Comparison of ENCODE assay signal across 1 cellular context in the genomic region with DNA sequence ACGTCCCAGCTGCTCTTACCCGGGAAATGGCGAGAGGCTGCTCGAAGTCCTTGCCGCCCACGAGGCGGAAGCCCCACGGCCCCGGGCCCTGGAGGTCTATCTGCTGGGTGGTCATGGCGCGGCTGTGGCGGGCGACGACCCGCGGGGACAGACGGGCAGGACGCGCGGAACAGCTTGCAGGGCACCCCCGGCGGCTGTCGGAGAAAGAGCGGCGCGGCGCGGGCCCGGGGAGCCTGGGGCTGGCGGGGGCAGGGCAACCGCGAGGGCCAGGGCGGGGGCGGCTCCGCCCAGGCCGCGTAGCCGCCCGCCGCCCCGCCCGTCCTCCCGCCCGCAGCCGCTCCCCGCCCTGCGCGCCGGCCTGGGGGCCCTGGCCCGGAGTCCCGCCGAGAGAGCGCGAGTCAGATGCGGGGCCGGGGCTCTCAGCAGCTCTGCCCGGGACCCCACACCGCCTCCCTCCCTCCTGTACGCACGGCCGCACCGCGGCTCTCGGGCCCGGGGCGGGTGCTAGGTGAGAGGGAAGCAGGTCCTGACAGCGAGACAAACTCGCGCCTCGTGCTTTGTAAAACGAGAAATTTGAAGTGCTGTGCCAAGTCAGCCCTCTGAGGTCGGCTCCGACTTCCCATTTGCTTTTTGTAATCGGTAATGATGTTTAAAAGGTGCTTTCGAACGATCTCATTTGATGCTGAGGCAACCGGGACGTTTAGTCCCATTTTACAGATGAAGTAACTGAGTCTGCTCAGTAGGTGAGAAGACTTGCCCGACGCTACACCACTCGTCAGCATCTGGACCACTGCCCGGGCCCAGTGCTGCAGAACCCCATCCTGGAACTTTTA.
TF ChIP-seq lines count a peak whose summit lies in the region.

Gene PDLIM1, minus strand, starts transcription at position 203 of the 833 bp plus-strand sequence. Its CDS starts 88 bp downstream, at position 115.

TF ChIP-seq in K562, 482 proteins besides CTCF, POLR2A, EP300 and RAD21 (continued from another document and continues in another):
- TF ChIP-seq, protein P1, sequence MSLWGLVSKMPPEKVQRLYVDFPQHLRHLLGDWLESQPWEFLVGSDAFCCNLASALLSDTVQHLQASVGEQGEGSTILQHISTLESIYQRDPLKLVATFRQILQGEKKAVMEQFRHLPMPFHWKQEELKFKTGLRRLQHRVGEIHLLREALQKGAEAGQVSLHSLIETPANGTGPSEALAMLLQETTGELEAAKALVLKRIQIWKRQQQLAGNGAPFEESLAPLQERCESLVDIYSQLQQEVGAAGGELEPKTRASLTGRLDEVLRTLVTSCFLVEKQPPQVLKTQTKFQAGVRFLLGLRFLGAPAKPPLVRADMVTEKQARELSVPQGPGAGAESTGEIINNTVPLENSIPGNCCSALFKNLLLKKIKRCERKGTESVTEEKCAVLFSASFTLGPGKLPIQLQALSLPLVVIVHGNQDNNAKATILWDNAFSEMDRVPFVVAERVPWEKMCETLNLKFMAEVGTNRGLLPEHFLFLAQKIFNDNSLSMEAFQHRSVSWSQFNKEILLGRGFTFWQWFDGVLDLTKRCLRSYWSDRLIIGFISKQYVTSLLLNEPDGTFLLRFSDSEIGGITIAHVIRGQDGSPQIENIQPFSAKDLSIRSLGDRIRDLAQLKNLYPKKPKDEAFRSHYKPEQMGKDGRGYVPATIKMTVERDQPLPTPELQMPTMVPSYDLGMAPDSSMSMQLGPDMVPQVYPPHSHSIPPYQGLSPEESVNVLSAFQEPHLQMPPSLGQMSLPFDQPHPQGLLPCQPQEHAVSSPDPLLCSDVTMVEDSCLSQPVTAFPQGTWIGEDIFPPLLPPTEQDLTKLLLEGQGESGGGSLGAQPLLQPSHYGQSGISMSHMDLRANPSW (CRISPR knock-in tag; IDR thresholded peaks at IDR 0.05) = no peak
- TF ChIP-seq PYGO2 (tag; IDR thresholded peaks at IDR 0.05) (no peak), RBM14 (IDR thresholded peaks at IDR 0.05; ENCODE audit: borderline replicate concordance, insufficient read depth, low read depth, low read length) (no peak), COPS2 (conservative IDR thresholded peaks at IDR 0.05) (no peak), ZNF239 (CRISPR knock-in tag; IDR thresholded peaks at IDR 0.05) (no peak), CLOCK (CRISPR knock-in tag; IDR thresholded peaks at IDR 0.05; ENCODE audit: borderline replicate concordance) (no peak), ESRRB (CRISPR knock-in tag; IDR thresholded peaks at IDR 0.05; ENCODE audit: borderline replicate concordance) (no peak), ZNF408 (CRISPR knock-in tag; IDR thresholded peaks at IDR 0.05; ENCODE audit: low read depth) (no peak), DDX20 (tag; IDR thresholded peaks at IDR 0.05; ENCODE audit: low read depth) (no peak), BRCA1 (IDR thresholded peaks at IDR 0.05) (no peak), BRCA1 (CRISPR knock-in tag; IDR thresholded peaks at IDR 0.05) (no peak), RFX7 (CRISPR knock-in tag; IDR thresholded peaks at IDR 0.05) (no peak), VEZF1 (CRISPR knock-in tag; IDR thresholded peaks at IDR 0.05) (peak; percentile 93), ZNF696 (CRISPR knock-in tag; conservative IDR thresholded peaks at IDR 0.05) (no peak), CBX1 (IDR thresholded peaks at IDR 0.05; ENCODE audit: low read depth) (peak; percentile 66; the same call in 1 of the 2 replicates)
- TF ChIP-seq, protein P2, sequence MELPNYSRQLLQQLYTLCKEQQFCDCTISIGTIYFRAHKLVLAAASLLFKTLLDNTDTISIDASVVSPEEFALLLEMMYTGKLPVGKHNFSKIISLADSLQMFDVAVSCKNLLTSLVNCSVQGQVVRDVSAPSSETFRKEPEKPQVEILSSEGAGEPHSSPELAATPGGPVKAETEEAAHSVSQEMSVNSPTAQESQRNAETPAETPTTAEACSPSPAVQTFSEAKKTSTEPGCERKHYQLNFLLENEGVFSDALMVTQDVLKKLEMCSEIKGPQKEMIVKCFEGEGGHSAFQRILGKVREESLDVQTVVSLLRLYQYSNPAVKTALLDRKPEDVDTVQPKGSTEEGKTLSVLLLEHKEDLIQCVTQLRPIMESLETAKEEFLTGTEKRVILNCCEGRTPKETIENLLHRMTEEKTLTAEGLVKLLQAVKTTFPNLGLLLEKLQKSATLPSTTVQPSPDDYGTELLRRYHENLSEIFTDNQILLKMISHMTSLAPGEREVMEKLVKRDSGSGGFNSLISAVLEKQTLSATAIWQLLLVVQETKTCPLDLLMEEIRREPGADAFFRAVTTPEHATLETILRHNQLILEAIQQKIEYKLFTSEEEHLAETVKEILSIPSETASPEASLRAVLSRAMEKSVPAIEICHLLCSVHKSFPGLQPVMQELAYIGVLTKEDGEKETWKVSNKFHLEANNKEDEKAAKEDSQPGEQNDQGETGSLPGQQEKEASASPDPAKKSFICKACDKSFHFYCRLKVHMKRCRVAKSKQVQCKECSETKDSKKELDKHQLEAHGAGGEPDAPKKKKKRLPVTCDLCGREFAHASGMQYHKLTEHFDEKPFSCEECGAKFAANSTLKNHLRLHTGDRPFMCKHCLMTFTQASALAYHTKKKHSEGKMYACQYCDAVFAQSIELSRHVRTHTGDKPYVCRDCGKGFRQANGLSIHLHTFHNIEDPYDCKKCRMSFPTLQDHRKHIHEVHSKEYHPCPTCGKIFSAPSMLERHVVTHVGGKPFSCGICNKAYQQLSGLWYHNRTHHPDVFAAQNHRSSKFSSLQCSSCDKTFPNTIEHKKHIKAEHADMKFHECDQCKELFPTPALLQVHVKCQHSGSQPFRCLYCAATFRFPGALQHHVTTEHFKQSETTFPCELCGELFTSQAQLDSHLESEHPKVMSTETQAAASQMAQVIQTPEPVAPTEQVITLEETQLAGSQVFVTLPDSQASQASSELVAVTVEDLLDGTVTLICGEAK (IDR thresholded peaks at IDR 0.05) = no peak
- TF ChIP-seq, protein P2 (CRISPR knock-in tag; IDR thresholded peaks at IDR 0.05) = no peak
- TF ChIP-seq, protein P3, sequence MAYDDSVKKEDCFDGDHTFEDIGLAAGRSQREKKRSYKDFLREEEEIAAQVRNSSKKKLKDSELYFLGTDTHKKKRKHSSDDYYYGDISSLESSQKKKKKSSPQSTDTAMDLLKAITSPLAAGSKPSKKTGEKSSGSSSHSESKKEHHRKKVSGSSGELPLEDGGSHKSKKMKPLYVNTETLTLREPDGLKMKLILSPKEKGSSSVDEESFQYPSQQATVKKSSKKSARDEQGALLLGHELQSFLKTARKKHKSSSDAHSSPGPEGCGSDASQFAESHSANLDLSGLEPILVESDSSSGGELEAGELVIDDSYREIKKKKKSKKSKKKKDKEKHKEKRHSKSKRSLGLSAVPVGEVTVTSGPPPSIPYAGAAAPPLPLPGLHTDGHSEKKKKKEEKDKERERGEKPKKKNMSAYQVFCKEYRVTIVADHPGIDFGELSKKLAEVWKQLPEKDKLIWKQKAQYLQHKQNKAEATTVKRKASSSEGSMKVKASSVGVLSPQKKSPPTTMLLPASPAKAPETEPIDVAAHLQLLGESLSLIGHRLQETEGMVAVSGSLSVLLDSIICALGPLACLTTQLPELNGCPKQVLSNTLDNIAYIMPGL (CRISPR knock-in tag; IDR thresholded peaks at IDR 0.05) = no peak
- TF ChIP-seq, protein P4, sequence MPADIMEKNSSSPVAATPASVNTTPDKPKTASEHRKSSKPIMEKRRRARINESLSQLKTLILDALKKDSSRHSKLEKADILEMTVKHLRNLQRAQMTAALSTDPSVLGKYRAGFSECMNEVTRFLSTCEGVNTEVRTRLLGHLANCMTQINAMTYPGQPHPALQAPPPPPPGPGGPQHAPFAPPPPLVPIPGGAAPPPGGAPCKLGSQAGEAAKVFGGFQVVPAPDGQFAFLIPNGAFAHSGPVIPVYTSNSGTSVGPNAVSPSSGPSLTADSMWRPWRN (IDR thresholded peaks at IDR 0.05; ENCODE audit: low read depth) = no peak
- TF ChIP-seq, protein P5, sequence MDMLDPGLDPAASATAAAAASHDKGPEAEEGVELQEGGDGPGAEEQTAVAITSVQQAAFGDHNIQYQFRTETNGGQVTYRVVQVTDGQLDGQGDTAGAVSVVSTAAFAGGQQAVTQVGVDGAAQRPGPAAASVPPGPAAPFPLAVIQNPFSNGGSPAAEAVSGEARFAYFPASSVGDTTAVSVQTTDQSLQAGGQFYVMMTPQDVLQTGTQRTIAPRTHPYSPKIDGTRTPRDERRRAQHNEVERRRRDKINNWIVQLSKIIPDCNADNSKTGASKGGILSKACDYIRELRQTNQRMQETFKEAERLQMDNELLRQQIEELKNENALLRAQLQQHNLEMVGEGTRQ (CRISPR knock-in tag; IDR thresholded peaks at IDR 0.05) = no peak
- TF ChIP-seq, protein P6, sequence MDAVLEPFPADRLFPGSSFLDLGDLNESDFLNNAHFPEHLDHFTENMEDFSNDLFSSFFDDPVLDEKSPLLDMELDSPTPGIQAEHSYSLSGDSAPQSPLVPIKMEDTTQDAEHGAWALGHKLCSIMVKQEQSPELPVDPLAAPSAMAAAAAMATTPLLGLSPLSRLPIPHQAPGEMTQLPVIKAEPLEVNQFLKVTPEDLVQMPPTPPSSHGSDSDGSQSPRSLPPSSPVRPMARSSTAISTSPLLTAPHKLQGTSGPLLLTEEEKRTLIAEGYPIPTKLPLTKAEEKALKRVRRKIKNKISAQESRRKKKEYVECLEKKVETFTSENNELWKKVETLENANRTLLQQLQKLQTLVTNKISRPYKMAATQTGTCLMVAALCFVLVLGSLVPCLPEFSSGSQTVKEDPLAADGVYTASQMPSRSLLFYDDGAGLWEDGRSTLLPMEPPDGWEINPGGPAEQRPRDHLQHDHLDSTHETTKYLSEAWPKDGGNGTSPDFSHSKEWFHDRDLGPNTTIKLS (IDR thresholded peaks at IDR 0.05; ENCODE audit: borderline replicate concordance, low read depth) = no peak
